In genomic region chr9:128635266-128636023, GRCh38 we compare ENCODE assay signal across 8 cellular contexts. TPM values are rescaled to one million over a fixed set of nuclear protein-coding genes. Genes with fewer than 3 reads are reported as not detected.
DNase-seq lines count a peak whose midpoint lies in the region; ATAC-seq and TF ChIP-seq lines count a peak whose summit lies in the region.

No MANE protein-coding gene starts in this region.

- no peaks in the 10 kb centered on the region for H3K9me2 ChIP-seq in Karpas-422 (replicated peaks; ENCODE audit: insufficient read depth, low read length)

- 10 to 41% (median 25%) methylated on average over 6 to 20 of the region's 20 CpGs for WGBS in heart left ventricle, 4 donors

- no peak overlapping the region for H3K4me2 ChIP-seq in Karpas-422 (ENCODE audit: low read depth, low read length, poor library complexity, severe bottlenecking)

- TF ChIP-seq POLR2A in heart left ventricle (IDR thresholded peaks at IDR 0.05): no peak

- no peaks in the 10 kb centered on the region for H3K79me2 ChIP-seq in Karpas-422 (ENCODE audit: low read length)

- H4K20me1 ChIP-seq in Karpas-422 (ENCODE audit: insufficient read depth, low read depth, low read length): no peaks in the 10 kb centered on the region

- TF ChIP-seq CTCF in WI38 (IDR thresholded peaks at IDR 0.05; ENCODE audit: low read depth, low read length) (peak; percentile 88), heart left ventricle (IDR thresholded peaks at IDR 0.05) (peak; percentile 55 to 85 (median 73))

- H3K9ac ChIP-seq in Karpas-422 (ENCODE audit: low read length) (no peak overlapping the region), rectal smooth muscle tissue (ENCODE audit: low read length) (no peak overlapping the region)

- no peak overlapping the region for H3K4me3 ChIP-seq in Karpas-422 (ENCODE audit: low read length)
- H3K4me3 ChIP-seq in WI38 (ENCODE audit: low read depth, low read length): no peak overlapping the region
- H3K4me3 ChIP-seq in heart left ventricle: peak overlapping the region; percentile 10 to 54 (median 37)
- H3K4me3 ChIP-seq in rectal smooth muscle tissue (ENCODE audit: low read length): peak overlapping the region; percentile 15

- 0 out of 2 replicates have a peak, but pooled peaks cover 3% of the 10 kb centered on the region for H3K36me3 ChIP-seq in Karpas-422 (ENCODE audit: insufficient read depth, low read length)
- peaks cover 2 to 52% (median 42%) of the 10 kb centered on the region in 9 donors for H3K36me3 ChIP-seq in heart left ventricle
- peaks cover 30% of the 10 kb centered on the region for H3K36me3 ChIP-seq in rectal smooth muscle tissue (ENCODE audit: control insufficient read depth, insufficient read depth, low read length)

- DNase-seq in DMS 273 (lab: John Stamatoyannopoulos, UW; ENCODE audit: unreplicated experiment) (peak; percentile 87), Karpas-422 (peak; percentile 46), heart left ventricle (peak; percentile 86 to 96 (median 92)), NCI-H446 treated with DMSO at 0.1 percent for 48 hours (lab: John Stamatoyannopoulos, UW) (no peak)
- DNase-seq in stimulated activated CD4-positive, alpha-beta T cell treated with anti-CD3 and anti-CD28 coated beads, Interleukin-1b, Interleukin-23, amount 100 ng/mL, for 48 hours: no peak

- no peak overlapping the region for H2AFZ ChIP-seq in Karpas-422 (ENCODE audit: low read length)

- H3K27me3 ChIP-seq in Karpas-422 (ENCODE audit: low read length): no peaks in the 10 kb centered on the region
- no peaks in the 10 kb centered on the region for H3K27me3 ChIP-seq in heart left ventricle
- no peaks in the 10 kb centered on the region for H3K27me3 ChIP-seq in rectal smooth muscle tissue (ENCODE audit: control insufficient read depth, insufficient read depth, low read length)

- no peaks in the 10 kb centered on the region for H3K9me3 ChIP-seq in Karpas-422 (ENCODE audit: low read length)
- no peaks in the 10 kb centered on the region for H3K9me3 ChIP-seq in heart left ventricle

- ATAC-seq in heart left ventricle (peak; percentile 92 to 93 (median 92)), GM21737 (IDR thresholded peaks at IDR 0.05; ENCODE audit: unreplicated experiment) (no peak)

- H3K4me1 ChIP-seq in Karpas-422 (ENCODE audit: low read length) (no peaks in the 10 kb centered on the region), heart left ventricle (peaks cover 0 to 35% (median 20%) of the 10 kb centered on the region in 12 donors), rectal smooth muscle tissue (ENCODE audit: control insufficient read depth, insufficient read depth, low read length) (peaks cover 13% of the 10 kb centered on the region)

- intact Hi-C loops in heart left ventricle (cut with DNase I): loop anchor here in 4 of 10 donors (2.0 to 10.0 kb wide), 5 partner anchors 21 to 341 kb away; partner anchors contain the start of genes SET (in 4 of the 4) and DYNC2I2 (in 1 of the 4)

- H3K27ac ChIP-seq in Karpas-422 (ENCODE audit: low read length) (no peak overlapping the region), heart left ventricle (peak overlapping the region; percentile 83 to 100 (median 92)), rectal smooth muscle tissue (ENCODE audit: low read depth, low read length) (peak overlapping the region; percentile 82)

RNA-seq across cellular contexts. Expression of gene DYNC2I2, which starts 21.2 kb away (rescaled TPM):
- 38.9 and 73.2 TPM in 2 replicates for total RNA-seq in Karpas-422 (2014; rRNA removed; shearing (Covaris generic); ENCODE audit: low replicate concordance)
- total RNA-seq in heart left ventricle: 10 to 100 TPM; 20.5 to 50.2 (median 27.0) TPM
- polyA plus RNA-seq in heart left ventricle: 10 to 100 TPM; 56.6 to 65.7 TPM

RNA-seq across cellular contexts. Expression of gene SET, which starts 53.6 kb away (rescaled TPM):
- 378 and 638 TPM in 2 replicates for total RNA-seq in Karpas-422 (2014; rRNA removed; shearing (Covaris generic); ENCODE audit: low replicate concordance)
- total RNA-seq in heart left ventricle: 100 to 1,000 TPM in 8 of 9 donors, 10 to 100 TPM in 1; 96.8 to 240 (median 211) TPM
- polyA plus RNA-seq in heart left ventricle: 100 to 1,000 TPM in 1 of 2 donors, 10 to 100 TPM in 1; 67.6 to 199 TPM

Comparison
In these comparisons a context has a peak if more than half of its experiments do, and no peak if none do; other contexts are left out.
1. DNase-seq: peak in DMS 273 (single experiment), Karpas-422 (single experiment) and heart left ventricle (5 of 5); none in NCI-H446 treated with DMSO at 0.1 percent for 48 hours (single experiment) and stimulated activated CD4-positive, alpha-beta T cell treated with anti-CD3 and anti-CD28 coated beads, Interleukin-1b, Interleukin-23, amount 100 ng/mL, for 48 hours (single experiment).
2. H3K4me3 ChIP-seq: peak in heart left ventricle (12 of 12) and rectal smooth muscle tissue (single experiment); none in Karpas-422 (single experiment) and WI38 (single experiment).